Comparison of ENCODE assay signal across 1 cellular context in genomic region chr20:47377122-47377722, GRCh38.
A peak's percentile ranks its signal among the peaks of the same experiment; 100 is the strongest.
TF ChIP-seq lines count a peak whose summit lies in the region.

No MANE protein-coding gene starts in this region.

TF ChIP-seq in HepG2, 621 proteins besides CTCF, POLR2A, EP300 and RAD21:
- no peak for TF ChIP-seq RFXANK (CRISPR knock-in tag; IDR thresholded peaks at IDR 0.05)
- no peak for TF ChIP-seq ZNF768 (CRISPR knock-in tag; IDR thresholded peaks at IDR 0.05)
- TF ChIP-seq HIC2 (CRISPR knock-in tag; IDR thresholded peaks at IDR 0.05; ENCODE audit: low read depth): 0 out of 2 replicates have a peak, but pooled peaks have one; percentile 31
- no peak for TF ChIP-seq HCFC1 (IDR thresholded peaks at IDR 0.05; ENCODE audit: low read depth, low read length)
- 0 out of 2 replicates have a peak, but pooled peaks have one; percentile 65 for TF ChIP-seq NFIB (CRISPR knock-in tag; IDR thresholded peaks at IDR 0.05; ENCODE audit: borderline replicate concordance)
- TF ChIP-seq HDAC2 (CRISPR knock-in tag; IDR thresholded peaks at IDR 0.05): no peak
- TF ChIP-seq SMAD9 (CRISPR knock-in tag; IDR thresholded peaks at IDR 0.05): no peak
- no peak for TF ChIP-seq HNRNPL (IDR thresholded peaks at IDR 0.05; ENCODE audit: low read depth, low read length)
- TF ChIP-seq, protein P1, sequence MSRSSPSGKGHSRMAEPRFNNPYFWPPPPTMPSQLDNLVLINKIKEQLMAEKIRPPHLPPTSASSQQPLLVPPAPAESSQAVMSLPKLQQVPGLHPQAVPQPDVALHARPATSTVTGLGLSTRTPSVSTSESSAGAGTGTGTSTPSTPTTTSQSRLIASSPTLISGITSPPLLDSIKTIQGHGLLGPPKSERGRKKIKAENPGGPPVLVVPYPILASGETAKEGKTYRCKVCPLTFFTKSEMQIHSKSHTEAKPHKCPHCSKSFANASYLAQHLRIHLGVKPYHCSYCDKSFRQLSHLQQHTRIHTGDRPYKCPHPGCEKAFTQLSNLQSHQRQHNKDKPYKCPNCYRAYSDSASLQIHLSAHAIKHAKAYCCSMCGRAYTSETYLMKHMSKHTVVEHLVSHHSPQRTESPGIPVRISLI (CRISPR knock-in tag; IDR thresholded peaks at IDR 0.05; ENCODE audit: borderline replicate concordance): 0 out of 2 replicates have a peak, but pooled peaks have one; percentile 16
